In genomic region chr20:36243726-36244125, GRCh38 we compare ENCODE assay signal across 15 cellular contexts.
"Had no signal": no experiment of that assay in that cellular context is flagged by ENCODE, and none has a peak within 500 bp of the region (broad histone marks: within the 10 kb centered on the region; RNA-seq: fewer than 3 reads in every experiment).

No MANE protein-coding gene starts in this region.

- DNase-seq: effector memory CD4-positive, alpha-beta T cell; heart left ventricle; hippocampal formation; kidney glomerular epithelial cell; mammary epithelial cell; naive thymus-derived CD8-positive, alpha-beta T cell; stimulated activated CD4-positive, alpha-beta T cell treated with anti-CD3 and anti-CD28 coated beads, Interleukin-2, amount 100 ng/mL, for 48 hours; stimulated activated naive CD4-positive, alpha-beta T cell treated with Interleukin-2 at 50 U/mL for 16 hours had no signal

- H3K27me3 ChIP-seq: heart left ventricle, right atrium auricular region had no signal

- H3K4me1 ChIP-seq: right atrium auricular region had no signal

- H3K4me3 ChIP-seq: heart left ventricle, right atrium auricular region, smooth muscle cell had no signal

- H3K9me3 ChIP-seq: heart left ventricle, right atrium auricular region had no signal

- H3K27ac ChIP-seq: heart left ventricle, right atrium auricular region had no signal

- ATAC-seq: esophagus mucosa; naive thymus-derived CD8-positive, alpha-beta T cell had no signal

- FAIRE-seq: endometrium, frontal cortex, islet of Langerhans, urothelium cell line had no signal
